Comparison of ENCODE assay signal across 23 cellular contexts in the genomic region with DNA sequence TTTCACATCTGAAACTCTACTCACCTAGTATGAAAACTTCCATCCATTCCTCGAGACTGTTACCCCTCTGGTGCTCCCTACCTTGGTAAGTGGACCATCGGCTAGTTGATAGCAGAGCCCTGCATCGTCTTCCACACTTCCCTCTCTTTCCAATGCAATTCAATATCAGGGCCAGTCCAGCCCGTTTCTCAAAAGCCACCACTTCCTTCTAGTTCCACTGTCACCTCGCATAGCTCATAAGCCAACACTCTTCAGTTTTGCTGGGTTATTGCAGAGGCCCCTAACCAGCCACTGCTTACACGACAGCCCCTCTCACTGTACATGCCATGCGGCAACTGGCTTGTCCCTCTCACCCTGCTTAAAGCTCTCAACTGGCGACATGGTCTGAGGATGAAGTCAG.
"Had no signal": no experiment of that assay in that cellular context is flagged by ENCODE, and none has a peak within 500 bp of the region (broad histone marks: within the 10 kb centered on the region; RNA-seq: fewer than 3 reads in every experiment).

No MANE protein-coding gene starts in this region.

- H3K27ac ChIP-seq: esophagus muscularis mucosa, foreskin keratinocyte, gastroesophageal sphincter, heart left ventricle, parathyroid adenoma, stomach, thyroid gland had no signal

- DNase-seq: effector memory CD4-positive, alpha-beta T cell; foreskin keratinocyte; heart left ventricle; hippocampal formation; left cardiac atrium; left lung; mesenchymal stem cell; mucosa of descending colon; naive B cell; stimulated activated CD4-positive, alpha-beta T cell treated with anti-CD3 and anti-CD28 coated beads, Interleukin-12 subunit alpha, Interleukin-12 subunit beta, amount 100 ng/mL, for 4 hours; stimulated activated CD4-positive, alpha-beta T cell treated with anti-CD3 and anti-CD28 coated beads, Interleukin-1b, Interleukin-23, amount 100 ng/mL, for 48 hours; stimulated activated CD4-positive, alpha-beta T cell treated with anti-CD3 and anti-CD28 coated beads, Interleukin-4, amount 100 ng/mL, for 1 hour; stimulated activated CD8-positive, alpha-beta memory T cell treated with anti-CD3 and anti-CD28 coated beads, Interleukin-4, amount 100 ng/mL, for 48 hours; stimulated activated naive CD4-positive, alpha-beta T cell; stomach; thyroid gland; trophoblast cell had no signal

- H3K9me3 ChIP-seq: esophagus muscularis mucosa, gastroesophageal sphincter, heart left ventricle, left lung, mucosa of descending colon, stomach, thyroid gland had no signal

- ATAC-seq: foreskin keratinocyte; gastroesophageal sphincter; heart left ventricle; left cardiac atrium; left lung; mucosa of descending colon; natural killer cell treated with Interleukin-12 subunit alpha and Interleukin-12 subunit beta and Interleukin-15 and Interleukin-18, amount 100 ng/mL, for 72 hours; sciatic nerve had no signal

- H3K27me3 ChIP-seq: thyroid gland had no signal

- H3K36me3 ChIP-seq: esophagus muscularis mucosa, gastroesophageal sphincter, left lung, stomach, thyroid gland had no signal

- H3K4me3 ChIP-seq: esophagus muscularis mucosa, gastroesophageal sphincter, heart left ventricle, left lung, mucosa of descending colon, smooth muscle cell, stomach, thyroid gland had no signal

- H3K4me1 ChIP-seq: esophagus muscularis mucosa, foreskin keratinocyte, gastroesophageal sphincter, stomach, thyroid gland had no signal
